Comparison of ENCODE assay signal across 12 cellular contexts in the genomic region with DNA sequence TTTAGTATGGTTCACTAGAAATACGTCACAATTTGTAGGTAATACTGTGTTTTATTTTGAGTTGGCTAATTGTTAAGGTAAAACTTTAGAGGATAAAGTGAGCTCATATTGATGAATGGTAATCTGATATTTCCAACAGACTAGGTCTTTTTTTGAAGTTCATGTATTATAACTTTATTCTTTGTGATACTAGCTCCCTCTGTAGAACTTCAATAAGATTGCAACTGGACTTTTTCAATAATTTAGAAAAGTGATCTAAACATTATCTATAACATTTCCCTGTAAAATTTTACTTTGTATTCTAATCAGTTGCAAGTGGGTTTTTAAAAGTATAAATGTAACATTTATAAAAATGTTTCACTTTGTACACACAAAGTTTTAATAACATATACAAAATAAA.
A peak's percentile ranks its signal among the peaks of the same experiment; 100 is the strongest.
DNase-seq lines count a peak whose midpoint lies in the region; ATAC-seq, FAIRE-seq and TF ChIP-seq lines count a peak whose summit lies in the region.
"Had no signal": no experiment of that assay in that cellular context is flagged by ENCODE, and none has a peak within 500 bp of the region (broad histone marks: within the 10 kb centered on the region; RNA-seq: fewer than 3 reads in every experiment).

No MANE protein-coding gene starts in this region.

- no peak overlapping the region for H3K4me2 ChIP-seq in DND-41 (ENCODE audit: insufficient read depth, low read length)

- no peaks in the 10 kb centered on the region for H3K4me1 ChIP-seq in DND-41 (ENCODE audit: insufficient read depth, low read length)
- H3K4me1 ChIP-seq in psoas muscle, result no peaks in the 10 kb centered on the region

- no peaks in the 10 kb centered on the region for H3K27me3 ChIP-seq in DND-41 (ENCODE audit: insufficient read depth, low read length, poor library complexity)
- no peaks in the 10 kb centered on the region for H3K27me3 ChIP-seq in psoas muscle (ENCODE audit: insufficient read depth in 3 of 3, low read length in 2 of 3)

- TF ChIP-seq CTCF in DND-41 (IDR thresholded peaks at IDR 0.05; ENCODE audit: borderline replicate concordance, extremely low read depth, low read length, poor library complexity, severe bottlenecking) (peak; percentile 30), LNCAP (IDR thresholded peaks at IDR 0.05) (peak; percentile 63), psoas muscle (IDR thresholded peaks at IDR 0.05) (peak; percentile 39)

- no peak overlapping the region for H3K9ac ChIP-seq in DND-41 (ENCODE audit: low read depth, low read length)

- H3K9me3 ChIP-seq in DND-41 (ENCODE audit: insufficient read depth, low read length, severe bottlenecking) (no peaks in the 10 kb centered on the region), psoas muscle (no peaks in the 10 kb centered on the region)

- no peak overlapping the region for H2AFZ ChIP-seq in DND-41 (ENCODE audit: low read depth, low read length)

- H3K79me2 ChIP-seq in DND-41 (ENCODE audit: insufficient read depth, low read length), result no peaks in the 10 kb centered on the region

- DNase-seq in DND-41 (no peak), psoas muscle (no peak), SHP77 (lab: John Stamatoyannopoulos, UW) (no peak)
- DNase-seq in activated CD4-positive, alpha-beta T cell treated with anti-CD3 and anti-CD28 coated beads, Interleukin-2, amount 50 U/mL, for 4 hours, result no peak
- DNase-seq: activated CD4-positive, alpha-beta T cell treated with anti-CD3 and anti-CD28 coated beads for 36 hours; cerebellar nuclear complex; left ventricle myocardium superior; NCI-H510A; stimulated activated CD4-positive, alpha-beta T cell treated with anti-CD3 and anti-CD28 coated beads, Interleukin-4, amount 100 ng/mL, for 1 hour had no signal

- H3K27ac ChIP-seq in DND-41 (ENCODE audit: low read length), result no peak overlapping the region
- no peak overlapping the region for H3K27ac ChIP-seq in psoas muscle

- H3K36me3 ChIP-seq in DND-41 (ENCODE audit: insufficient read depth, low read length), result no peaks in the 10 kb centered on the region
- no peaks in the 10 kb centered on the region for H3K36me3 ChIP-seq in psoas muscle (ENCODE audit: insufficient read depth in 1 of 2, low read depth in 1 of 2)

- intact Hi-C loops in psoas muscle (cut with DNase I), result no loop called here

- 84 to 91% (median 85%) methylated on average over 1 of the region's 1 CpG for WGBS in psoas muscle, 3 donors

- no peaks in the 10 kb centered on the region for H4K20me1 ChIP-seq in DND-41 (ENCODE audit: insufficient read depth, low read length)

- peak; percentile 69 for FAIRE-seq in colon (lab: Jason Lieb, UNC)

- H3K4me3 ChIP-seq in DND-41 (ENCODE audit: low read depth in 1 of 2, low read length in 2 of 2) (no peak overlapping the region), psoas muscle (no peak overlapping the region)

- no peak for ATAC-seq in DND-41 (ENCODE audit: insufficient read depth, low read depth)
- ATAC-seq in psoas muscle, result no peak
- no peak for ATAC-seq in HG02981 (IDR thresholded peaks at IDR 0.05; ENCODE audit: unreplicated experiment)
- ATAC-seq: activated CD4-positive, alpha-beta T cell treated with anti-CD3 and anti-CD28 coated beads for 36 hours; left ventricle myocardium superior had no signal
